14 cellular contexts compared by ENCODE assay signal in genomic region chr16:3825103-3825502, GRCh38. TPM values are rescaled to one million over a fixed set of nuclear protein-coding genes. Genes with fewer than 3 reads are reported as not detected.
DNase-seq lines count a peak whose midpoint lies in the region; ATAC-seq, FAIRE-seq and TF ChIP-seq lines count a peak whose summit lies in the region.
"Had no signal": no experiment of that assay in that cellular context is flagged by ENCODE, and none has a peak within 500 bp of the region (broad histone marks: within the 10 kb centered on the region; RNA-seq: fewer than 3 reads in every experiment).

No MANE protein-coding gene starts in this region.

- no peak for DNase-seq in activated T-cell treated with anti-CD3 and anti-CD28 coated beads, Interleukin-2, amount 50 U/mL, for 4 hours
- no peak for DNase-seq in activated T-cell treated with anti-CD3 and anti-CD28 coated beads, Interleukin-2, amount 50 U/mL, for 1 hour
- no peak for DNase-seq in T-helper 17 cell
- peak; percentile 72 for DNase-seq in fibroblast of villous mesenchyme (ENCODE audit: low read depth)
- DNase-seq in stimulated activated naive CD8-positive, alpha-beta T cell treated with anti-CD3 and anti-CD28 coated beads, Interleukin-15, Interleukin-2, amounts not matched to agents 100 U/mL and 50 U/mL, for 24 hours: no peak
- no peak for DNase-seq in H54 (ENCODE audit: insufficient read length, low spot score)
- DNase-seq in AG08396 (ENCODE audit: low spot score): no peak
- no peak for DNase-seq in NCI-H187 (lab: John Stamatoyannopoulos, UW)
- DNase-seq: heart left ventricle, NCI-H1048, NCI-H69, right cardiac atrium had no signal

- H3K9me3 ChIP-seq in T-helper 17 cell (ENCODE audit: control insufficient read depth, low read length, poor library complexity, severe bottlenecking): no peaks in the 10 kb centered on the region
- H3K9me3 ChIP-seq: heart left ventricle had no signal

- H3K4me3 Mint-ChIP-seq in activated T-cell treated with anti-CD3 and anti-CD28 coated beads, Interleukin-2, amount 50 U/mL, for 4 hours: no peak overlapping the region
- H3K4me3 Mint-ChIP-seq in T-helper 17 cell: peak overlapping the region; percentile 70
- H3K4me3 Mint-ChIP-seq: central memory CD8-positive, alpha-beta T cell had no signal

- H3K4me1 Mint-ChIP-seq in activated T-cell treated with anti-CD3 and anti-CD28 coated beads, Interleukin-2, amount 50 U/mL, for 4 hours (ENCODE audit: low read depth): peaks cover 83% of the 10 kb centered on the region
- H3K4me1 Mint-ChIP-seq in T-helper 17 cell: peaks cover 75% of the 10 kb centered on the region

- H3K27ac Mint-ChIP-seq in T-helper 17 cell: no peak overlapping the region

- peaks cover 8% of the 10 kb centered on the region for H3K36me3 Mint-ChIP-seq in activated T-cell treated with anti-CD3 and anti-CD28 coated beads, Interleukin-2, amount 50 U/mL, for 4 hours (ENCODE audit: insufficient read depth)
- H3K36me3 Mint-ChIP-seq in T-helper 17 cell (ENCODE audit: low read depth): peaks cover 5% of the 10 kb centered on the region

- H3K4me3 ChIP-seq in fibroblast of villous mesenchyme (ENCODE audit: low read depth, low read length): no peak overlapping the region
- H3K4me3 ChIP-seq: heart left ventricle had no signal

- peak; percentile 31 to 36 for ATAC-seq in activated T-cell treated with anti-CD3 and anti-CD28 coated beads, Interleukin-2, amount 50 U/mL, for 4 hours
- ATAC-seq in T-helper 17 cell: no peak
- peak; percentile 36 for ATAC-seq in stimulated activated naive CD8-positive, alpha-beta T cell treated with anti-CD3 and anti-CD28 coated beads, Interleukin-15, Interleukin-2, amounts not matched to agents 100 U/mL and 50 U/mL, for 24 hours
- ATAC-seq: heart left ventricle had no signal

- no peak for TF ChIP-seq POLR2A in H54 (IDR thresholded peaks at IDR 0.05; ENCODE audit: low read depth, low read length)

- FAIRE-seq in H54 (lab: Jason Lieb, UNC): no peak
- FAIRE-seq: urothelium cell line had no signal

- H3K9me3 Mint-ChIP-seq in activated T-cell treated with anti-CD3 and anti-CD28 coated beads, Interleukin-2, amount 50 U/mL, for 4 hours: no peaks in the 10 kb centered on the region
- H3K9me3 Mint-ChIP-seq: central memory CD8-positive, alpha-beta T cell had no signal

- TF ChIP-seq CTCF in fibroblast of villous mesenchyme (IDR thresholded peaks at IDR 0.05; ENCODE audit: insufficient read depth, low read depth, low read length): no peak

- no peaks in the 10 kb centered on the region for H3K27me3 Mint-ChIP-seq in activated T-cell treated with anti-CD3 and anti-CD28 coated beads, Interleukin-2, amount 50 U/mL, for 4 hours (ENCODE audit: low read depth)
- H3K27me3 Mint-ChIP-seq in T-helper 17 cell: no peaks in the 10 kb centered on the region
- H3K27me3 Mint-ChIP-seq: central memory CD8-positive, alpha-beta T cell had no signal

RNA-seq across cellular contexts. Expression of gene CREBBP, which starts 55.4 kb away (rescaled TPM):
- 10 to 100 TPM; 44.7 to 47.2 (median 45.3) TPM for total RNA-seq in activated T-cell treated with anti-CD3 and anti-CD28 coated beads, Interleukin-2, amount 50 U/mL, for 4 hours
- 100 to 1,000 TPM; 158 to 173 TPM for total RNA-seq in T-helper 17 cell
- total RNA-seq in fibroblast of villous mesenchyme: 27.4 and 32.0 TPM in 2 replicates
